In the genomic region with DNA sequence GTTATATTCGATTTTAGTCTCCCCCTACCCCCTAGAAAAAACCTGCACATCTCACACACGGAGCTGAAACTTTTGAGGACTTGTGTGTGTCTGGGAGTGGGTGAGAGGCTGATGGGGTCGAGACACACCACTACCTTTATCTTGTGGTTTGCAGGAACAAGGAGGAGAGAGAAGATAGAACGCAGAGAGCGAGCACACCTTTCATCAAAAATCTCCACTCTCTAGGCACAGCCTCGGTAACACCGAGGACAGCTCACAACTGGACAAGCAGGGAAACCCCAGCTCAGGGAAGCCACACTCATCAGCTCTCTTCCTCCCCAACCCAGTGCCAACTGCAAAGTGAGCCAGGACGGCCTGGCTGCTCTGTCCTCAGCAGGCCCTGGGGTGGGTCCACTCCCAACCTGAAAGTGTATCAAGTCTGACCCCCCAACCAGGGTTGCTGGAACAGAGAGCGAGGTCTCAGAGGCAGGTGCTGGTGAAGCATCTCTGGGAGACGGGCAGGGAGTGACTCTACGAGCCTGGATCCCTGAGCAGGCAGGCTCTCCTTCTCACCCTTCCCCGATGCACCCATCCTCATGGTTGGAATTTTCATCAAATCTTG, we compare ENCODE assay signal across 1 cellular context.
TF ChIP-seq lines count a peak whose summit lies in the region.

No MANE protein-coding gene starts in this region.

TF ChIP-seq in K562, 482 proteins besides CTCF, POLR2A, EP300 and RAD21:
- no peak for TF ChIP-seq ZNF507 (tag; conservative IDR thresholded peaks at IDR 0.05)
- peak; percentile 73 for TF ChIP-seq CBFA2T3 (IDR thresholded peaks at IDR 0.05)
- TF ChIP-seq TARDBP (IDR thresholded peaks at IDR 0.05), result no peak
- no peak for TF ChIP-seq HNRNPUL1 (IDR thresholded peaks at IDR 0.05; ENCODE audit: low read length)
- TF ChIP-seq TEAD4 (IDR thresholded peaks at IDR 0.05; ENCODE audit: low read length), result peak; percentile 14; the same call in 1 of the 2 replicates
- TF ChIP-seq TEAD4 (CRISPR knock-in tag; IDR thresholded peaks at IDR 0.05; ENCODE audit: borderline replicate concordance), result no peak
- TF ChIP-seq CREBBP (IDR thresholded peaks at IDR 0.05; ENCODE audit: low read depth, low read length), result no peak
- peak; percentile 63 for TF ChIP-seq TCF3 (CRISPR knock-in tag; IDR thresholded peaks at IDR 0.05)
- TF ChIP-seq PURB (CRISPR knock-in tag; IDR thresholded peaks at IDR 0.05; ENCODE audit: low read depth), result no peak
- TF ChIP-seq TCF7L2 (IDR thresholded peaks at IDR 0.05; ENCODE audit: low read depth, low read length), result no peak
- TF ChIP-seq HNRNPL (IDR thresholded peaks at IDR 0.05; ENCODE audit: low read depth, low read length), result no peak
- no peak for TF ChIP-seq E2F4 (CRISPR knock-in tag; IDR thresholded peaks at IDR 0.05; ENCODE audit: low read depth)
- no peak for TF ChIP-seq JUNB (CRISPR knock-in tag; conservative IDR thresholded peaks at IDR 0.05)
- TF ChIP-seq SMAD4 (CRISPR knock-in tag; conservative IDR thresholded peaks at IDR 0.05), result no peak
- no peak for TF ChIP-seq ZNF197 (CRISPR knock-in tag; IDR thresholded peaks at IDR 0.05; ENCODE audit: low read depth)
- TF ChIP-seq KAT7 (CRISPR knock-in tag; IDR thresholded peaks at IDR 0.05; ENCODE audit: borderline replicate concordance), result no peak
- peak; percentile 51 for TF ChIP-seq ARID1B (IDR thresholded peaks at IDR 0.05)
- TF ChIP-seq, protein P1, sequence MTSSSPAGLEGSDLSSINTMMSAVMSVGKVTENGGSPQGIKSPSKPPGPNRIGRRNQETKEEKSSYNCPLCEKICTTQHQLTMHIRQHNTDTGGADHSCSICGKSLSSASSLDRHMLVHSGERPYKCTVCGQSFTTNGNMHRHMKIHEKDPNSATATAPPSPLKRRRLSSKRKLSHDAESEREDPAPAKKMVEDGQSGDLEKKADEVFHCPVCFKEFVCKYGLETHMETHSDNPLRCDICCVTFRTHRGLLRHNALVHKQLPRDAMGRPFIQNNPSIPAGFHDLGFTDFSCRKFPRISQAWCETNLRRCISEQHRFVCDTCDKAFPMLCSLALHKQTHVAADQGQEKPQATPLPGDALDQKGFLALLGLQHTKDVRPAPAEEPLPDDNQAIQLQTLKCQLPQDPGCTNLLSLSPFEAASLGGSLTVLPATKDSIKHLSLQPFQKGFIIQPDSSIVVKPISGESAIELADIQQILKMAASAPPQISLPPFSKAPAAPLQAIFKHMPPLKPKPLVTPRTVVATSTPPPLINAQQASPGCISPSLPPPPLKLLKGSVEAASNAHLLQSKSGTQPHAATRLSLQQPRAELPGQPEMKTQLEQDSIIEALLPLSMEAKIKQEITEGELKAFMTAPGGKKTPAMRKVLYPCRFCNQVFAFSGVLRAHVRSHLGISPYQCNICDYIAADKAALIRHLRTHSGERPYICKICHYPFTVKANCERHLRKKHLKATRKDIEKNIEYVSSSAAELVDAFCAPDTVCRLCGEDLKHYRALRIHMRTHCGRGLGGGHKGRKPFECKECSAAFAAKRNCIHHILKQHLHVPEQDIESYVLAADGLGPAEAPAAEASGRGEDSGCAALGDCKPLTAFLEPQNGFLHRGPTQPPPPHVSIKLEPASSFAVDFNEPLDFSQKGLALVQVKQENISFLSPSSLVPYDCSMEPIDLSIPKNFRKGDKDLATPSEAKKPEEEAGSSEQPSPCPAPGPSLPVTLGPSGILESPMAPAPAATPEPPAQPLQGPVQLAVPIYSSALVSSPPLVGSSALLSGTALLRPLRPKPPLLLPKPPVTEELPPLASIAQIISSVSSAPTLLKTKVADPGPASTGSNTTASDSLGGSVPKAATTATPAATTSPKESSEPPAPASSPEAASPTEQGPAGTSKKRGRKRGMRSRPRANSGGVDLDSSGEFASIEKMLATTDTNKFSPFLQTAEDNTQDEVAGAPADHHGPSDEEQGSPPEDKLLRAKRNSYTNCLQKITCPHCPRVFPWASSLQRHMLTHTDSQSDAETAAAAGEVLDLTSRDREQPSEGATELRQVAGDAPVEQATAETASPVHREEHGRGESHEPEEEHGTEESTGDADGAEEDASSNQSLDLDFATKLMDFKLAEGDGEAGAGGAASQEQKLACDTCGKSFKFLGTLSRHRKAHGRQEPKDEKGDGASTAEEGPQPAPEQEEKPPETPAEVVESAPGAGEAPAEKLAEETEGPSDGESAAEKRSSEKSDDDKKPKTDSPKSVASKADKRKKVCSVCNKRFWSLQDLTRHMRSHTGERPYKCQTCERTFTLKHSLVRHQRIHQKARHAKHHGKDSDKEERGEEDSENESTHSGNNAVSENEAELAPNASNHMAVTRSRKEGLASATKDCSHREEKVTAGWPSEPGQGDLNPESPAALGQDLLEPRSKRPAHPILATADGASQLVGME (CRISPR knock-in tag; IDR thresholded peaks at IDR 0.05), result no peak
- TF ChIP-seq CBFA2T2 (conservative IDR thresholded peaks at IDR 0.05), result peak; percentile 48
- no peak for TF ChIP-seq EP400 (IDR thresholded peaks at IDR 0.05)
- TF ChIP-seq ZNF121 (CRISPR knock-in tag; conservative IDR thresholded peaks at IDR 0.05), result no peak
- TF ChIP-seq CREB3L1 (IDR thresholded peaks at IDR 0.05; ENCODE audit: borderline replicate concordance, low read depth), result no peak
- TF ChIP-seq HOMEZ (CRISPR knock-in tag; IDR thresholded peaks at IDR 0.05), result no peak
- TF ChIP-seq PBX2 (CRISPR knock-in tag; IDR thresholded peaks at IDR 0.05; ENCODE audit: low read depth), result no peak
- no peak for TF ChIP-seq PBX2 (tag; conservative IDR thresholded peaks at IDR 0.05; ENCODE audit: low read depth)
- TF ChIP-seq NRF1 (conservative IDR thresholded peaks at IDR 0.05 in 1 of 2, IDR thresholded peaks at IDR 0.05 in 1 of 2), result no peak
- TF ChIP-seq RBM22 (IDR thresholded peaks at IDR 0.05; ENCODE audit: low read depth, low read length, poor library complexity, severe bottlenecking), result peak; percentile 44
- peak; percentile 69 for TF ChIP-seq TAL1 (IDR thresholded peaks at IDR 0.05)
